ENCODE assay signal across 8 cellular contexts in genomic region chr10:97713828-97714400, GRCh38. TPM values are rescaled to one million over a fixed set of nuclear protein-coding genes. Genes with fewer than 3 reads are reported as not detected.
DNase-seq lines count a peak whose midpoint lies in the region; ATAC-seq, FAIRE-seq and TF ChIP-seq lines count a peak whose summit lies in the region.

No MANE protein-coding gene starts in this region.

- H3K9me2 ChIP-seq in SU-DHL-6 (replicated peaks; ENCODE audit: insufficient read depth, low read length) (no peaks in the 10 kb centered on the region), hepatocyte (replicated peaks; ENCODE audit: insufficient read depth) (no peaks in the 10 kb centered on the region)

- no peak for FAIRE-seq in GM12878 (lab: Jason Lieb, UNC)

- H3K4me1 ChIP-seq in DND-41 (ENCODE audit: insufficient read depth, low read length) (peaks cover 35% of the 10 kb centered on the region), GM12878 (ENCODE audit: control insufficient read depth, insufficient read depth, low read length) (peaks cover 3% of the 10 kb centered on the region; the same call in 1 of the 2 replicates), hepatocyte (ENCODE audit: insufficient read depth) (peaks cover 34% of the 10 kb centered on the region)

- peak overlapping the region; percentile 100 for H3K4me2 ChIP-seq in DND-41 (ENCODE audit: insufficient read depth, low read length)
- H3K4me2 ChIP-seq in SU-DHL-6 (ENCODE audit: low read depth, low read length, poor library complexity, severe bottlenecking) = peak overlapping the region; percentile 45
- H3K4me2 ChIP-seq in GM12878 (ENCODE audit: control insufficient read depth, insufficient read depth) = peak overlapping the region; percentile 97
- peak overlapping the region; percentile 87 for H3K4me2 ChIP-seq in hepatocyte

- TF ChIP-seq RAD21 in GM12878 (IDR thresholded peaks at IDR 0.05; ENCODE audit: insufficient read depth, low read depth, low read length) = no peak

- H3K36me3 ChIP-seq in DND-41 (ENCODE audit: insufficient read depth, low read length) = peaks cover 19% of the 10 kb centered on the region
- H3K36me3 ChIP-seq in SU-DHL-6 (ENCODE audit: low read length) = no peaks in the 10 kb centered on the region
- H3K36me3 ChIP-seq in GM12878 (ENCODE audit: control insufficient read depth in 2 of 2, insufficient read depth in 2 of 2, low read length in 1 of 2) = no peaks in the 10 kb centered on the region
- H3K36me3 ChIP-seq in hepatocyte (replicated peaks; ENCODE audit: insufficient read depth, low read depth) = no peaks in the 10 kb centered on the region

- WGBS in GM12878 (ENCODE audit: insufficient coverage, insufficient replicate concordance, low lambda C conversion rate, missing lambda C conversion rate) = 2% methylated on average over 54 of the region's 69 CpGs
- WGBS in hepatocyte (ENCODE audit: low lambda C conversion rate, missing lambda C conversion rate) = 1% methylated on average over 47 of the region's 69 CpGs

- in situ Hi-C loops in GM12878 (cut with MboI) = no loop called here

- H3K27ac ChIP-seq in DND-41 (ENCODE audit: low read length) = peak overlapping the region; percentile 83
- H3K27ac ChIP-seq in SU-DHL-6 (ENCODE audit: low read depth, low read length) = no peak overlapping the region
- no peak overlapping the region for H3K27ac ChIP-seq in GM12878 (ENCODE audit: control insufficient read depth, insufficient read depth)
- peak overlapping the region; percentile 97 for H3K27ac ChIP-seq in hepatocyte

- H3K4me3 ChIP-seq in DND-41 (ENCODE audit: low read depth in 1 of 2, low read length in 2 of 2) = peak overlapping the region; percentile 73 to 98; a peak in 3 of 4 replicates
- H3K4me3 ChIP-seq in SU-DHL-6 (ENCODE audit: insufficient read depth, low read length, poor library complexity, severe bottlenecking) = no peak overlapping the region
- peak overlapping the region; percentile 74 for H3K4me3 ChIP-seq in GM12878
- peak overlapping the region; percentile 76 for H3K4me3 ChIP-seq in hepatocyte

- H4K20me1 ChIP-seq in DND-41 (ENCODE audit: insufficient read depth, low read length) = peaks cover 7% of the 10 kb centered on the region
- no peaks in the 10 kb centered on the region for H4K20me1 ChIP-seq in SU-DHL-6 (ENCODE audit: low read depth, low read length)
- no peaks in the 10 kb centered on the region for H4K20me1 ChIP-seq in GM12878 (ENCODE audit: control insufficient read depth, insufficient read depth)
- no peaks in the 10 kb centered on the region for H4K20me1 ChIP-seq in hepatocyte (ENCODE audit: insufficient read depth, poor library complexity, severe bottlenecking)

- DNase-seq in DND-41 = peak; percentile 65
- no peak for DNase-seq in GM12878 (ENCODE audit: low read depth, low spot score)
- peak; percentile 88 for DNase-seq in hepatocyte (ENCODE audit: low spot score)
- DNase-seq in renal cortical epithelial cell (ENCODE audit: low read depth) = peak; percentile 47
- no peak for DNase-seq in NCI-H2029 (lab: John Stamatoyannopoulos, UW)

- no TSS peak for BruUV-seq in GM12878 (replicated peaks; lab: Mats Ljungman, UMichigan)

- H3F3A ChIP-seq in SU-DHL-6 (ENCODE audit: insufficient read depth) = no peaks in the 10 kb centered on the region

- peaks cover 13% of the 10 kb centered on the region; the same call in 1 of the 2 replicates for H3K79me2 ChIP-seq in DND-41 (ENCODE audit: insufficient read depth, low read length)
- no peaks in the 10 kb centered on the region for H3K79me2 ChIP-seq in SU-DHL-6 (ENCODE audit: insufficient read depth, low read length)
- no peaks in the 10 kb centered on the region for H3K79me2 ChIP-seq in GM12878 (ENCODE audit: control insufficient read depth, insufficient read depth, low read length)
- H3K79me2 ChIP-seq in hepatocyte = peaks cover 28% of the 10 kb centered on the region

- H3K4me3 Mint-ChIP-seq in IgD-negative memory B cell = peak overlapping the region; percentile 91 to 99 (median 98)

- TF ChIP-seq CTCF in DND-41 (IDR thresholded peaks at IDR 0.05; ENCODE audit: borderline replicate concordance, extremely low read depth, low read length, poor library complexity, severe bottlenecking) (peak; percentile 52), SU-DHL-6 (IDR thresholded peaks at IDR 0.05; ENCODE audit: insufficient read depth, low read length, poor library complexity, severe bottlenecking) (no peak), GM12878 (IDR thresholded peaks at IDR 0.05 in 2 of 3, conservative IDR thresholded peaks at IDR 0.05 in 1 of 3; ENCODE audit: control insufficient read depth in 2 of 3, extremely low read depth in 1 of 3, insufficient read depth in 1 of 3, low read depth in 3 of 3, low read length in 3 of 3) (peak; percentile 13 to 42 (median 28); a peak in 3 of 6 replicates), hepatocyte (IDR thresholded peaks at IDR 0.05; ENCODE audit: poor library complexity) (peak; percentile 17)

- SMC1A ChIA-PET in GM12878 (lab: Charles Lee; ENCODE audit: uncharacterized antibody, unreplicated experiment) = interaction anchor here (1.1 kb wide), 1 partner anchor 27 kb away, joined by 3 read pairs; the partner anchor contains the start of gene AVPI1

- H3K27ac Mint-ChIP-seq in IgD-negative memory B cell = peak overlapping the region in 1 of 3 donors; percentile 90

- H2AFZ ChIP-seq in DND-41 (ENCODE audit: low read depth, low read length) (peak overlapping the region; percentile 99), SU-DHL-6 (ENCODE audit: low read depth, low read length, severe bottlenecking) (no peak overlapping the region), GM12878 (ENCODE audit: control insufficient read depth, low read depth, low read length) (peak overlapping the region; percentile 96), hepatocyte (peak overlapping the region; percentile 64)

- H3K9me3 Mint-ChIP-seq in IgD-negative memory B cell = no peaks in the 10 kb centered on the region

- peak; percentile 87 for TF ChIP-seq POLR2A in GM12878 (IDR thresholded peaks at IDR 0.05; ENCODE audit: low read depth, low read length)

- peaks cover 1% of the 10 kb centered on the region for H3K36me3 Mint-ChIP-seq in IgD-negative memory B cell

- no peak for TF ChIP-seq EP300 in GM12878 (IDR thresholded peaks at IDR 0.05; ENCODE audit: borderline replicate concordance in 1 of 2, control insufficient read depth in 1 of 2, low read depth in 2 of 2, low read length in 2 of 2)

- RAD21 ChIA-PET in GM12878 (lab: Charles Lee; ENCODE audit: unreplicated experiment) = no interaction called here

- peak; percentile 77 for ATAC-seq in DND-41 (ENCODE audit: insufficient read depth, low read depth)
- peak; percentile 78 for ATAC-seq in GM21423 (IDR thresholded peaks at IDR 0.05; ENCODE audit: unreplicated experiment)
- peak; percentile 87 for ATAC-seq in GM12878

- POLR2A ChIA-PET in GM12878 (lab: Charles Lee) = interaction anchor here (2.3 kb wide), 1 partner anchor 27 kb away, joined by 6 read pairs; the partner anchor contains the start of gene AVPI1

- peak overlapping the region; percentile 89 for H3K9ac ChIP-seq in DND-41 (ENCODE audit: low read depth, low read length)
- H3K9ac ChIP-seq in SU-DHL-6 (ENCODE audit: low read length) = no peak overlapping the region
- H3K9ac ChIP-seq in GM12878 (ENCODE audit: control insufficient read depth, insufficient read depth, low read length) = peak overlapping the region; percentile 54; the same call in 1 of the 2 replicates

- H3K9me3 ChIP-seq in DND-41 (ENCODE audit: insufficient read depth, low read length, severe bottlenecking) = no peaks in the 10 kb centered on the region
- H3K9me3 ChIP-seq in SU-DHL-6 (ENCODE audit: insufficient read depth, low read length) = no peaks in the 10 kb centered on the region
- H3K9me3 ChIP-seq in GM12878 (replicated peaks; ENCODE audit: control insufficient read depth, insufficient read depth, low read length) = no peaks in the 10 kb centered on the region
- no peaks in the 10 kb centered on the region for H3K9me3 ChIP-seq in hepatocyte (ENCODE audit: low read depth)

- CTCF ChIA-PET in GM12878 (lab: Yijun Ruan, JAX) = interaction anchor here (1.0 to 14.9 kb wide), 4 partner anchors 11 to 38 kb away, joined by 3 to 416 read pairs (median 14); partner anchors contain the start of gene ZFYVE27

- no peaks in the 10 kb centered on the region for H3K27me3 ChIP-seq in DND-41 (ENCODE audit: insufficient read depth, low read length, poor library complexity)
- H3K27me3 ChIP-seq in SU-DHL-6 (ENCODE audit: low read length) = no peaks in the 10 kb centered on the region
- peaks cover 0 to 2% of the 10 kb centered on the region in 2 experiments; a peak in 1 of 4 replicates for H3K27me3 ChIP-seq in GM12878 (replicated peaks in 1 of 2; ENCODE audit: control insufficient read depth in 2 of 2, insufficient read depth in 2 of 2, low read length in 1 of 2)
- H3K27me3 ChIP-seq in hepatocyte = no peaks in the 10 kb centered on the region

- H3K4me1 Mint-ChIP-seq in IgD-negative memory B cell = peaks cover 6 to 11% (median 9%) of the 10 kb centered on the region in 3 donors

- intact Hi-C loops in GM12878 (cut with micrococcal nuclease; ENCODE audit: unreplicated experiment) = no loop called here

- H3K27me3 Mint-ChIP-seq in IgD-negative memory B cell = peaks cover 13% of the 10 kb centered on the region

RNA-seq across cellular contexts. Expression of gene MARVELD1, which starts 0.4 kb away (rescaled TPM):
- 0.40 TPM for polyA plus RNA-seq in IgD-negative memory B cell
- total RNA-seq in GM12878 (2013; cell fraction: nucleolus; rRNA removed) = 4.2 and 6.0 TPM in 2 replicates
- total RNA-seq in GM12878 (2014; rRNA removed) = 2.8 TPM in 2 replicates
- 2.6 and 3.5 TPM in 2 replicates for total RNA-seq in GM12878 (2014; rRNA removed; fragmentation: Illumina TruSeq; extraction: Trizol)
- total RNA-seq in GM12878 (2021) = 7.4 and 8.4 TPM in 2 replicates
- 1.2 TPM for polyA plus RNA-seq in GM12878 (2011; ENCODE audit: low read depth)
- 0.32 and 0.54 TPM in 2 replicates for polyA plus RNA-seq in GM12878 (2011; rRNA removed)
- 0.50 and 0.79 TPM in 2 replicates for polyA plus RNA-seq in GM12878 (2011; cell fraction: cytosol; rRNA removed)
- polyA plus RNA-seq in GM12878 (2011; cell fraction: nucleus; rRNA removed) = 1.3 and 1.5 TPM in 2 replicates
- polyA plus RNA-seq in GM12878 (2012) = 1.5 and 2.2 TPM in 2 replicates
- 8.1 and 10.0 TPM in 2 replicates for polyA plus RNA-seq in GM12878 (2014; fragmentation: Illumina TruSeq; extraction: Trizol)
- polyA plus RNA-seq in GM12878 (2014; fragmentation: Nextera tagmentation; extraction: Ambion mirVana) = 1 to 10 TPM; 2.8 TPM
- polyA plus RNA-seq in GM12878 (2014; rRNA removed) = 6.0 and 7.0 TPM in 2 replicates
- polyA plus RNA-seq in GM12878 (2016; fragmentation: Nextera tagmentation; extraction: Ambion mirVana) = 1 to 10 TPM; 2.7 to 3.6 TPM
- polyA minus RNA-seq in GM12878 (2011; rRNA and poly(A)+ RNA removed) = 0.15 and 0.21 TPM in 2 replicates
- polyA minus RNA-seq in GM12878 (2011; cell fraction: cytosol; rRNA and poly(A)+ RNA removed) = 0.40 and 0.73 TPM in 2 replicates
- 0.38 and 0.48 TPM in 2 replicates for polyA minus RNA-seq in GM12878 (2011; cell fraction: nucleus; rRNA and poly(A)+ RNA removed)
- total RNA-seq in hepatocyte = 25.4 and 29.5 TPM in 2 replicates
- 52.5 and 53.1 TPM in 2 replicates for polyA plus RNA-seq in hepatocyte
- total RNA-seq in renal cortical epithelial cell = 17.5 and 19.3 TPM in 2 replicates

RNA-seq across cellular contexts. Expression of gene ZFYVE27, which starts 23.0 kb away (rescaled TPM):
- polyA plus RNA-seq in IgD-negative memory B cell = 35.4 TPM
- total RNA-seq in GM12878 (2013; cell fraction: nucleolus; rRNA removed) = 105 and 111 TPM in 2 replicates
- 25.7 and 28.9 TPM in 2 replicates for total RNA-seq in GM12878 (2014; rRNA removed)
- 14.5 and 16.4 TPM in 2 replicates for total RNA-seq in GM12878 (2014; rRNA removed; fragmentation: Illumina TruSeq; extraction: Trizol)
- 23.7 and 25.3 TPM in 2 replicates for total RNA-seq in GM12878 (2021)
- 10.4 TPM for polyA plus RNA-seq in GM12878 (2011; ENCODE audit: low read depth)
- 20.3 and 28.2 TPM in 2 replicates for polyA plus RNA-seq in GM12878 (2011; rRNA removed)
- polyA plus RNA-seq in GM12878 (2011; cell fraction: cytosol; rRNA removed) = 26.9 and 33.5 TPM in 2 replicates
- polyA plus RNA-seq in GM12878 (2011; cell fraction: nucleus; rRNA removed) = 117 TPM in 2 replicates
- 18.7 and 19.2 TPM in 2 replicates for polyA plus RNA-seq in GM12878 (2012)
- polyA plus RNA-seq in GM12878 (2014; fragmentation: Illumina TruSeq; extraction: Trizol) = 11.1 and 16.6 TPM in 2 replicates
- polyA plus RNA-seq in GM12878 (2014; fragmentation: Nextera tagmentation; extraction: Ambion mirVana) = 1 to 10 TPM; 1.1 to 1.3 TPM
- 26.2 and 26.3 TPM in 2 replicates for polyA plus RNA-seq in GM12878 (2014; rRNA removed)
- 10 to 100 TPM; 20.8 to 22.1 TPM for polyA plus RNA-seq in GM12878 (2016; fragmentation: Nextera tagmentation; extraction: Ambion mirVana)
- polyA minus RNA-seq in GM12878 (2011; rRNA and poly(A)+ RNA removed) = 21.9 and 42.0 TPM in 2 replicates
- polyA minus RNA-seq in GM12878 (2011; cell fraction: cytosol; rRNA and poly(A)+ RNA removed) = 7.0 and 12.7 TPM in 2 replicates
- polyA minus RNA-seq in GM12878 (2011; cell fraction: nucleus; rRNA and poly(A)+ RNA removed) = 46.1 and 55.0 TPM in 2 replicates
- total RNA-seq in hepatocyte = 20.1 and 24.9 TPM in 2 replicates
- 30.3 and 31.9 TPM in 2 replicates for polyA plus RNA-seq in hepatocyte
- total RNA-seq in renal cortical epithelial cell = 34.9 and 37.5 TPM in 2 replicates

RNA-seq across cellular contexts. Expression of gene AVPI1, which starts 26.9 kb away (rescaled TPM):
- polyA plus RNA-seq in IgD-negative memory B cell (3.3 TPM), GM12878 (2011; rRNA removed) (0.43 and 1.0 TPM in 2 replicates), GM12878 (2014; fragmentation: Illumina TruSeq; extraction: Trizol) (0.21 and 0.65 TPM in 2 replicates), GM12878 (2014; fragmentation: Nextera tagmentation; extraction: Ambion mirVana) (under 1 TPM; 0.08 to 0.13 TPM), GM12878 (2014; rRNA removed) (0.65 and 1.2 TPM in 2 replicates), GM12878 (2016; fragmentation: Nextera tagmentation; extraction: Ambion mirVana) (1 to 10 TPM; 1.3 to 1.4 TPM), hepatocyte (28.5 and 34.1 TPM in 2 replicates)
- total RNA-seq in GM12878 (2013; cell fraction: nucleolus; rRNA removed) = 1.4 and 2.5 TPM in 2 replicates
- total RNA-seq in GM12878 (2014; rRNA removed) (0.82 and 1.1 TPM in 2 replicates), GM12878 (2014; rRNA removed; fragmentation: Illumina TruSeq; extraction: Trizol) (0.37 and 0.63 TPM in 2 replicates), GM12878 (2021) (1.1 and 1.4 TPM in 2 replicates), hepatocyte (23.8 and 26.4 TPM in 2 replicates), renal cortical epithelial cell (7.5 and 8.2 TPM in 2 replicates)
- 1.2 TPM for polyA plus RNA-seq in GM12878 (2011; ENCODE audit: low read depth)
- polyA plus RNA-seq in GM12878 (2011; cell fraction: cytosol; rRNA removed) = 1.4 and 1.9 TPM in 2 replicates
- polyA plus RNA-seq in GM12878 (2011; cell fraction: nucleus; rRNA removed) = 0.73 and 0.83 TPM in 2 replicates
- polyA plus RNA-seq in GM12878 (2012) = 1.2 and 1.6 TPM in 2 replicates
- 0.66 and 0.93 TPM in 2 replicates for polyA minus RNA-seq in GM12878 (2011; rRNA and poly(A)+ RNA removed)
- polyA minus RNA-seq in GM12878 (2011; cell fraction: cytosol; rRNA and poly(A)+ RNA removed) = 7.1 and 8.2 TPM in 2 replicates
- 1.3 and 1.8 TPM in 2 replicates for polyA minus RNA-seq in GM12878 (2011; cell fraction: nucleus; rRNA and poly(A)+ RNA removed)

RNA-seq across cellular contexts. Expression of gene SFRP5, which starts 57.9 kb away (rescaled TPM):
- not detected for polyA plus RNA-seq in IgD-negative memory B cell
- not detected in 2 replicates for total RNA-seq in GM12878 (2013; cell fraction: nucleolus; rRNA removed)
- not detected in 2 replicates for total RNA-seq in GM12878 (2014; rRNA removed)
- not detected in 2 replicates for total RNA-seq in GM12878 (2014; rRNA removed; fragmentation: Illumina TruSeq; extraction: Trizol)
- total RNA-seq in GM12878 (2021) = 0.11 TPM in 1 of 2 replicates, not detected in the other
- polyA plus RNA-seq in GM12878 (2011; ENCODE audit: low read depth) = not detected
- polyA plus RNA-seq in GM12878 (2011; rRNA removed) = not detected in 2 replicates
- not detected in 2 replicates for polyA plus RNA-seq in GM12878 (2011; cell fraction: cytosol; rRNA removed)
- not detected in 2 replicates for polyA plus RNA-seq in GM12878 (2011; cell fraction: nucleus; rRNA removed)
- not detected in 2 replicates for polyA plus RNA-seq in GM12878 (2012)
- not detected in 2 replicates for polyA plus RNA-seq in GM12878 (2014; fragmentation: Illumina TruSeq; extraction: Trizol)
- not detected for polyA plus RNA-seq in GM12878 (2014; fragmentation: Nextera tagmentation; extraction: Ambion mirVana)
- polyA plus RNA-seq in GM12878 (2014; rRNA removed) = not detected in 2 replicates
- not detected for polyA plus RNA-seq in GM12878 (2016; fragmentation: Nextera tagmentation; extraction: Ambion mirVana)
- not detected in 2 replicates for polyA minus RNA-seq in GM12878 (2011; rRNA and poly(A)+ RNA removed)
- polyA minus RNA-seq in GM12878 (2011; cell fraction: cytosol; rRNA and poly(A)+ RNA removed) = not detected in 2 replicates
- polyA minus RNA-seq in GM12878 (2011; cell fraction: nucleus; rRNA and poly(A)+ RNA removed) = not detected in 2 replicates
- total RNA-seq in hepatocyte = 17.2 and 18.5 TPM in 2 replicates
- polyA plus RNA-seq in hepatocyte = 36.6 and 48.9 TPM in 2 replicates
- 0.17 and 0.60 TPM in 2 replicates for total RNA-seq in renal cortical epithelial cell

Comparison
In these comparisons a context has a peak if more than half of its experiments do, and no peak if none do; other contexts are left out.
1. DNase-seq: peak in DND-41 (single experiment), hepatocyte (single experiment) and renal cortical epithelial cell (single experiment); none in GM12878 (single experiment) and NCI-H2029 (single experiment).
2. H3K27ac ChIP-seq: peak in DND-41 (single experiment) and hepatocyte (single experiment); none in SU-DHL-6 (single experiment) and GM12878 (single experiment).
3. H3K4me2 ChIP-seq: peak in every context shown above with its lines; median percentile 100 in DND-41; 97 in GM12878; 87 in hepatocyte; 45 in SU-DHL-6.
4. Peak in every context shown above with its lines, with median percentiles within 50 percentile points of each other: ATAC-seq.